In the genomic region with DNA sequence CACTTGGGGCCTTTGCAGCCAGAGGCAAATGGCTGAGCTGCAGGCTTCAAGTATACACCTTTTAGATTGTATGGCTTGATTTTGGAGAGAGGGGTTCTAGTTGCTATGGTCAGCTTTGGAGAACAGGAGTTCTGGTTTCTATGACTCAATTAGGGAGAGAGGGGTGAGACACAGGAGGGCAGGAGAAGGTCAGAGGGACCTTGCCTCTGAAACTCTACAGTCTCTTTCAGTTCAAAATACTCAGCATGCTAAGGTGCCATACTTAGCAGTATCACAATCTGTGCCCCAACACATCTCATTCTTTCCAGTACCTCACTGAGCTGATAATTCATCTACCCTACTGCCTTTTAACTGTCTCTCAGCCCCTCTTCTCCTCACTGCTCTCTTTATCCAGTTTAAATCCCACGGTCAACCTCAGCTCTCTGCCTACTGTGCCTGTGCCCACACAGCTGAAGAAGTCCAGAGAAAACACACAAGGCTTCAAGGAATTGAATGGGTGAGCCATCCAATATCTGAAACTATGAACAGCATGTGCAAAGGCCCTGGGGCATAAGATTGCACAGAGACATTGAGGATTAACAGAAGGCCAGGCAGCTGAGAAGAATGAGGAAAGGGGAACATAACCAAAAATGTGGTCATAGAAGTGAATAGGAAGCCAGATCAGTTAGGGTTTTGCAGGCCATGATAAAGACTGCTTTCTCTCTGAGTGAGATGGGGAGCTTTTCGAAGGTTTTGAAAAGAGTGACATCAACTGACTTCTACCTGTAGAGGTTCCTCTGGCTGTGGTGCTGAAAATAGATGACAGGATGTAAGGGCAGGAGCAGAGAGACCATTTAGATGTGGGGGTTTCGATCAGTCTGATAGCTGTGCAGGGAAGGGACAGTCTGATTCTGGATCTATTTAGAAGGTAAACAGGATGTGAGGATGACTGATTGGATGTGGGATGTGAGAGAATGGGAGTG, we compare ENCODE assay signal across 17 cellular contexts. TPM values are rescaled to one million over a fixed set of nuclear protein-coding genes. Genes with fewer than 3 reads are reported as not detected.
DNase-seq lines count a peak whose midpoint lies in the region; ATAC-seq, FAIRE-seq and TF ChIP-seq lines count a peak whose summit lies in the region.
"Had no signal": no experiment of that assay in that cellular context is flagged by ENCODE, and none has a peak within 500 bp of the region (broad histone marks: within the 10 kb centered on the region; RNA-seq: fewer than 3 reads in every experiment).

No MANE protein-coding gene starts in this region.

- intact Hi-C loops in GM12878 (cut with micrococcal nuclease; ENCODE audit: unreplicated experiment) (no loop called here), left ventricle myocardium superior (cut with micrococcal nuclease) (no loop called here), body of pancreas (cut with DNase I) (no loop called here)

- no peak overlapping the region for H3K27ac Mint-ChIP-seq in activated naive CD4-positive, alpha-beta T cell treated with anti-CD3 and anti-CD28 coated beads, Interleukin-2, amount 10 ng/mL, durations not matched to agents 7 days and 5 days
- no peak overlapping the region for H3K27ac Mint-ChIP-seq in activated CD8-positive, alpha-beta T cell treated with anti-CD3 and anti-CD28 coated beads, Interleukin-2, amount 10 ng/mL, durations not matched to agents 7 days and 5 days
- H3K27ac Mint-ChIP-seq: CD4-positive, alpha-beta T cell had no signal

- H3K4me3 ChIP-seq in GM12878 (no peak overlapping the region), body of pancreas (no peak overlapping the region)
- H3K4me3 ChIP-seq: GM23338, left ventricle myocardium inferior, thoracic aorta had no signal

- TF ChIP-seq CTCF in GM12878 (IDR thresholded peaks at IDR 0.05 in 2 of 3, conservative IDR thresholded peaks at IDR 0.05 in 1 of 3; ENCODE audit: control insufficient read depth in 2 of 3, extremely low read depth in 1 of 3, insufficient read depth in 1 of 3, low read depth in 3 of 3, low read length in 3 of 3), result no peak
- no peak for TF ChIP-seq CTCF in body of pancreas (IDR thresholded peaks at IDR 0.05)

- H3K9me3 ChIP-seq in GM12878 (replicated peaks; ENCODE audit: control insufficient read depth, insufficient read depth, low read length), result no peaks in the 10 kb centered on the region
- no peaks in the 10 kb centered on the region for H3K9me3 ChIP-seq in body of pancreas
- H3K9me3 ChIP-seq: left ventricle myocardium inferior, thoracic aorta had no signal

- WGBS in GM12878 (ENCODE audit: insufficient coverage, insufficient replicate concordance, low lambda C conversion rate, missing lambda C conversion rate), result 61% methylated on average over 3 of the region's 3 CpGs
- 86 to 90% methylated on average over 3 of the region's 3 CpGs for WGBS in body of pancreas, 2 donors

- SMC1A ChIA-PET in GM12878 (lab: Charles Lee; ENCODE audit: uncharacterized antibody, unreplicated experiment), result interaction anchor here (1.0 to 1.6 kb wide), 2 partner anchors 207 to 287 kb away, joined by 3 read pairs; no protein-coding TSS in a partner anchor

- ATAC-seq in GM18867 (IDR thresholded peaks at IDR 0.05; ENCODE audit: unreplicated experiment) (peak; percentile 65), GM21360 (IDR thresholded peaks at IDR 0.05; ENCODE audit: unreplicated experiment) (peak; percentile 65), HG03025 (IDR thresholded peaks at IDR 0.05; ENCODE audit: low FRiP score, unreplicated experiment) (peak; percentile 71), GM12878 (peak; percentile 67), left ventricle myocardium superior (no peak), body of pancreas (no peak)
- no peak for ATAC-seq in activated CD8-positive, alpha-beta T cell treated with anti-CD3 and anti-CD28 coated beads, Interleukin-2, amount 10 ng/mL, durations not matched to agents 7 days and 5 days
- ATAC-seq: activated CD4-positive, CD25-positive, alpha-beta regulatory T cell treated with anti-CD3 and anti-CD28 coated beads, Interleukin-2, amount 50 U/mL, for 24 hours; GM23338 had no signal

- no peaks in the 10 kb centered on the region for H3K9me3 Mint-ChIP-seq in activated naive CD4-positive, alpha-beta T cell treated with anti-CD3 and anti-CD28 coated beads, Interleukin-2, amount 10 ng/mL, durations not matched to agents 7 days and 5 days
- no peaks in the 10 kb centered on the region for H3K9me3 Mint-ChIP-seq in activated CD8-positive, alpha-beta T cell treated with anti-CD3 and anti-CD28 coated beads, Interleukin-2, amount 10 ng/mL, durations not matched to agents 7 days and 5 days (ENCODE audit: insufficient read depth)
- H3K9me3 Mint-ChIP-seq: CD4-positive, alpha-beta T cell; GM23338 had no signal

- RAD21 ChIA-PET in GM12878 (lab: Charles Lee; ENCODE audit: unreplicated experiment), result no interaction called here

- CTCF ChIA-PET in GM12878 (lab: Yijun Ruan, JAX), result no interaction called here
- CTCF ChIA-PET in activated naive CD4-positive, alpha-beta T cell treated with anti-CD3 and anti-CD28 coated beads, Interleukin-2, amount 10 ng/mL, durations not matched to agents 7 days and 5 days (lab: Charles Lee), result interaction anchor here (0.8 to 1.2 kb wide), 2 partner anchors 14 to 182 kb away, joined by 3 to 4 read pairs; partner anchors contain the start of gene IL12A
- CTCF ChIA-PET in activated CD8-positive, alpha-beta T cell treated with anti-CD3 and anti-CD28 coated beads, Interleukin-2, amount 10 ng/mL, durations not matched to agents 7 days and 5 days (lab: Charles Lee), result no interaction called here

- no peak for TF ChIP-seq EP300 in GM12878 (IDR thresholded peaks at IDR 0.05; ENCODE audit: borderline replicate concordance in 1 of 2, control insufficient read depth in 1 of 2, low read depth in 2 of 2, low read length in 2 of 2)

- TF ChIP-seq RAD21 in GM12878 (IDR thresholded peaks at IDR 0.05; ENCODE audit: insufficient read depth, low read depth, low read length), result no peak

- peaks cover 8% of the 10 kb centered on the region for H3K27me3 Mint-ChIP-seq in activated naive CD4-positive, alpha-beta T cell treated with anti-CD3 and anti-CD28 coated beads, Interleukin-2, amount 10 ng/mL, durations not matched to agents 7 days and 5 days
- H3K27me3 Mint-ChIP-seq in activated CD8-positive, alpha-beta T cell treated with anti-CD3 and anti-CD28 coated beads, Interleukin-2, amount 10 ng/mL, durations not matched to agents 7 days and 5 days (ENCODE audit: low read depth), result peaks cover 12% of the 10 kb centered on the region

- no peak overlapping the region for H3K27ac ChIP-seq in GM12878 (ENCODE audit: control insufficient read depth, insufficient read depth)
- no peak overlapping the region for H3K27ac ChIP-seq in body of pancreas
- H3K27ac ChIP-seq: left ventricle myocardium inferior, thoracic aorta had no signal

- no peak for TF ChIP-seq POLR2A in GM12878 (IDR thresholded peaks at IDR 0.05; ENCODE audit: low read depth, low read length)
- TF ChIP-seq POLR2A in body of pancreas (IDR thresholded peaks at IDR 0.05), result no peak

- POLR2A ChIA-PET in GM12878 (lab: Charles Lee), result no interaction called here
- POLR2A ChIA-PET in activated CD8-positive, alpha-beta T cell treated with anti-CD3 and anti-CD28 coated beads, Interleukin-2, amount 10 ng/mL, durations not matched to agents 7 days and 5 days (lab: Charles Lee), result interaction anchor here (0.6 kb wide), 1 partner anchor 380 kb away, joined by 3 read pairs; no protein-coding TSS in a partner anchor

- BruUV-seq in GM12878 (replicated peaks; lab: Mats Ljungman, UMichigan), result no TSS peak

- H3K79me2 ChIP-seq in GM12878 (ENCODE audit: control insufficient read depth, insufficient read depth, low read length), result no peaks in the 10 kb centered on the region

- H3K4me3 Mint-ChIP-seq in activated naive CD4-positive, alpha-beta T cell treated with anti-CD3 and anti-CD28 coated beads, Interleukin-2, amount 10 ng/mL, durations not matched to agents 7 days and 5 days, result no peak overlapping the region
- H3K4me3 Mint-ChIP-seq in activated CD8-positive, alpha-beta T cell treated with anti-CD3 and anti-CD28 coated beads, Interleukin-2, amount 10 ng/mL, durations not matched to agents 7 days and 5 days, result no peak overlapping the region
- H3K4me3 Mint-ChIP-seq: CD4-positive, alpha-beta T cell; GM23338 had no signal

- peaks cover 16% of the 10 kb centered on the region for H3K4me1 ChIP-seq in GM12878 (ENCODE audit: control insufficient read depth, insufficient read depth, low read length)
- H3K4me1 ChIP-seq in body of pancreas, result no peaks in the 10 kb centered on the region
- H3K4me1 ChIP-seq: left ventricle myocardium inferior had no signal

- H4K20me1 ChIP-seq in GM12878 (ENCODE audit: control insufficient read depth, insufficient read depth), result no peaks in the 10 kb centered on the region

- DNase-seq in GM12878 (ENCODE audit: low read depth, low spot score), result no peak
- DNase-seq in left ventricle myocardium superior, result no peak
- DNase-seq in activated naive CD4-positive, alpha-beta T cell treated with anti-CD3 and anti-CD28 coated beads, Interleukin-2, amount 10 ng/mL, durations not matched to agents 7 days and 5 days, result no peak
- DNase-seq in activated CD8-positive, alpha-beta T cell treated with anti-CD3 and anti-CD28 coated beads, Interleukin-2, amount 10 ng/mL, durations not matched to agents 7 days and 5 days, result no peak
- DNase-seq in body of pancreas, result no peak
- DNase-seq: CD4-positive, alpha-beta T cell; left ventricle myocardium inferior; NCI-H1436; NCI-H774 had no signal

- peak overlapping the region; percentile 47 for H3K4me2 ChIP-seq in GM12878 (ENCODE audit: control insufficient read depth, insufficient read depth)
- H3K4me2 ChIP-seq: GM23338 had no signal

- no peak overlapping the region for H2AFZ ChIP-seq in GM12878 (ENCODE audit: control insufficient read depth, low read depth, low read length)
- H2AFZ ChIP-seq: GM23338 had no signal

- H3K27me3 ChIP-seq in GM12878 (replicated peaks in 1 of 2; ENCODE audit: control insufficient read depth in 2 of 2, insufficient read depth in 2 of 2, low read length in 1 of 2) (no peaks in the 10 kb centered on the region), body of pancreas (no peaks in the 10 kb centered on the region)

- peak; percentile 86 for FAIRE-seq in GM12878 (lab: Jason Lieb, UNC)
- FAIRE-seq: bronchial epithelial cell had no signal

- peaks cover 14% of the 10 kb centered on the region for H3K4me1 Mint-ChIP-seq in activated naive CD4-positive, alpha-beta T cell treated with anti-CD3 and anti-CD28 coated beads, Interleukin-2, amount 10 ng/mL, durations not matched to agents 7 days and 5 days
- peaks cover 16% of the 10 kb centered on the region for H3K4me1 Mint-ChIP-seq in activated CD8-positive, alpha-beta T cell treated with anti-CD3 and anti-CD28 coated beads, Interleukin-2, amount 10 ng/mL, durations not matched to agents 7 days and 5 days (ENCODE audit: low read depth)

- in situ Hi-C loops in GM12878 (cut with MboI), result no loop called here

- no peaks in the 10 kb centered on the region for H3K36me3 Mint-ChIP-seq in activated naive CD4-positive, alpha-beta T cell treated with anti-CD3 and anti-CD28 coated beads, Interleukin-2, amount 10 ng/mL, durations not matched to agents 7 days and 5 days
- no peaks in the 10 kb centered on the region for H3K36me3 Mint-ChIP-seq in activated CD8-positive, alpha-beta T cell treated with anti-CD3 and anti-CD28 coated beads, Interleukin-2, amount 10 ng/mL, durations not matched to agents 7 days and 5 days (ENCODE audit: low read depth)

- H3K36me3 ChIP-seq in GM12878 (ENCODE audit: control insufficient read depth in 2 of 2, insufficient read depth in 2 of 2, low read length in 1 of 2), result no peaks in the 10 kb centered on the region
- H3K36me3 ChIP-seq in body of pancreas (replicated peaks in 1 of 2; ENCODE audit: insufficient read depth in 1 of 2, low read depth in 2 of 2), result no peaks in the 10 kb centered on the region
- H3K36me3 ChIP-seq: left ventricle myocardium inferior, thoracic aorta had no signal

- no peak overlapping the region for H3K9ac ChIP-seq in GM12878 (ENCODE audit: control insufficient read depth, insufficient read depth, low read length)

RNA-seq across cellular contexts. Expression of gene C3orf80, which starts 54.5 kb away (rescaled TPM):
- not detected in 2 replicates for total RNA-seq in GM12878 (2013; cell fraction: nucleolus; rRNA removed)
- total RNA-seq in GM12878 (2014; rRNA removed), result not detected in 2 replicates
- total RNA-seq in GM12878 (2014; rRNA removed; fragmentation: Illumina TruSeq; extraction: Trizol), result not detected in 2 replicates
- total RNA-seq in GM12878 (2021), result 0.08 TPM in 1 of 2 replicates, not detected in the other
- polyA plus RNA-seq in GM12878 (2011; ENCODE audit: low read depth), result not detected
- polyA plus RNA-seq in GM12878 (2011; rRNA removed), result not detected in 2 replicates
- not detected in 2 replicates for polyA plus RNA-seq in GM12878 (2011; cell fraction: cytosol; rRNA removed)
- not detected in 2 replicates for polyA plus RNA-seq in GM12878 (2011; cell fraction: nucleus; rRNA removed)
- not detected in 2 replicates for polyA plus RNA-seq in GM12878 (2012)
- polyA plus RNA-seq in GM12878 (2014; fragmentation: Illumina TruSeq; extraction: Trizol), result not detected in 2 replicates
- under 1 TPM in 1 of 2 experiments, not detected in 1; 0.02 TPM for polyA plus RNA-seq in GM12878 (2014; fragmentation: Nextera tagmentation; extraction: Ambion mirVana)
- 0.04 TPM in 1 of 2 replicates, not detected in the other for polyA plus RNA-seq in GM12878 (2014; rRNA removed)
- polyA plus RNA-seq in GM12878 (2016; fragmentation: Nextera tagmentation; extraction: Ambion mirVana), result not detected
- not detected in 2 replicates for polyA minus RNA-seq in GM12878 (2011; rRNA and poly(A)+ RNA removed)
- not detected in 2 replicates for polyA minus RNA-seq in GM12878 (2011; cell fraction: cytosol; rRNA and poly(A)+ RNA removed)
- not detected in 2 replicates for polyA minus RNA-seq in GM12878 (2011; cell fraction: nucleus; rRNA and poly(A)+ RNA removed)
- 0.15 TPM for total RNA-seq in left ventricle myocardium superior
- not detected for total RNA-seq in activated CD8-positive, alpha-beta T cell treated with anti-CD3 and anti-CD28 coated beads, Interleukin-2, amount 10 ng/mL, durations not matched to agents 7 days and 5 days
- total RNA-seq in body of pancreas, result 1 to 10 TPM in 1 of 2 donors, under 1 TPM in 1; 0.52 to 1.3 TPM
- total RNA-seq: bronchial epithelial cell; CD4-positive, alpha-beta T cell; skeletal muscle tissue had no signal

Comparison
In these comparisons a context has a peak if more than half of its experiments do, and no peak if none do; other contexts are left out.
1. ATAC-seq: peak in GM18867 (single experiment), GM21360 (single experiment), HG03025 (single experiment) and GM12878 (single experiment); none in left ventricle myocardium superior (single experiment), activated CD8-positive, alpha-beta T cell treated with anti-CD3 and anti-CD28 coated beads, Interleukin-2, amount 10 ng/mL, durations not matched to agents 7 days and 5 days (single experiment) and body of pancreas (single experiment).